8 cellular contexts compared by ENCODE assay signal in genomic region chr9:32524558-32525461, GRCh38. TPM values are rescaled to one million over a fixed set of nuclear protein-coding genes. Genes with fewer than 3 reads are reported as not detected.
DNase-seq lines count a peak whose midpoint lies in the region; ATAC-seq, FAIRE-seq and TF ChIP-seq lines count a peak whose summit lies in the region.

No MANE protein-coding gene starts in this region.

- H2AFZ ChIP-seq in fibroblast of lung (ENCODE audit: low read length), result peak overlapping the region; percentile 56
- no peak overlapping the region for H2AFZ ChIP-seq in trophoblast cell (ENCODE audit: insufficient read depth, low read length, poor library complexity)

- CTCF ChIA-PET in WTC11 (lab: Charles Lee), result interaction anchor here (1.6 to 3.9 kb wide), 8 partner anchors 16 to 261 kb away, joined by 3 to 94 read pairs (median 24); no protein-coding TSS in a partner anchor

- H4K8ac ChIP-seq in trophoblast cell (ENCODE audit: low read depth, low read length), result no peak overlapping the region

- H3K9ac ChIP-seq in fibroblast of lung (ENCODE audit: insufficient read depth, low read length) (peak overlapping the region; percentile 39), trophoblast cell (ENCODE audit: low read length) (no peak overlapping the region)

- no peaks in the 10 kb centered on the region for H3K4me1 ChIP-seq in fibroblast of lung (ENCODE audit: control insufficient read depth, extremely low read depth, insufficient read depth, low read length)
- H3K4me1 ChIP-seq in trophoblast cell (ENCODE audit: control insufficient read depth in 1 of 2, insufficient read depth in 2 of 2, low read length in 2 of 2), result peaks cover 4 to 7% of the 10 kb centered on the region in 2 experiments

- H3K79me2 ChIP-seq in fibroblast of lung (ENCODE audit: control insufficient read depth, insufficient read depth, low read length), result peaks cover 14% of the 10 kb centered on the region
- H3K79me2 ChIP-seq in trophoblast cell (ENCODE audit: control insufficient read depth, insufficient read depth, low read length, poor library complexity), result no peaks in the 10 kb centered on the region

- H3K23ac ChIP-seq in trophoblast cell (ENCODE audit: low read length), result no peak overlapping the region

- H3K27ac Mint-ChIP-seq in WTC11, result peak overlapping the region; percentile 97

- H3K36me3 Mint-ChIP-seq in WTC11, result peaks cover 39% of the 10 kb centered on the region

- H3K18ac ChIP-seq in trophoblast cell (ENCODE audit: low read length), result no peak overlapping the region

- no peak overlapping the region for H2BK12ac ChIP-seq in trophoblast cell (ENCODE audit: low read length)

- no peak overlapping the region for H3K14ac ChIP-seq in trophoblast cell (ENCODE audit: low read length)

- H3K27me3 Mint-ChIP-seq in WTC11 (ENCODE audit: low read depth), result no peaks in the 10 kb centered on the region

- no peak overlapping the region for H2BK120ac ChIP-seq in trophoblast cell (ENCODE audit: insufficient read depth, low read length, poor library complexity)

- peaks cover 14% of the 10 kb centered on the region for H3K4me1 Mint-ChIP-seq in WTC11

- H3K4me3 Mint-ChIP-seq in WTC11, result peak overlapping the region; percentile 82

- H4K91ac ChIP-seq in trophoblast cell (ENCODE audit: low read depth, low read length), result no peak overlapping the region

- no peaks in the 10 kb centered on the region for H3K27me3 ChIP-seq in fibroblast of lung (ENCODE audit: control insufficient read depth, insufficient read depth, low read length)
- no peaks in the 10 kb centered on the region for H3K27me3 ChIP-seq in trophoblast cell (ENCODE audit: insufficient read depth, low read length)
- H3K27me3 ChIP-seq in WERI-Rb-1 (ENCODE audit: insufficient read depth, low read depth, severe bottlenecking), result no peaks in the 10 kb centered on the region

- peaks cover 31% of the 10 kb centered on the region for H3K9me3 Mint-ChIP-seq in WTC11

- H3K27ac ChIP-seq in fibroblast of lung (ENCODE audit: insufficient read depth, low read length) (peak overlapping the region; percentile 55), trophoblast cell (ENCODE audit: low read depth, low read length) (no peak overlapping the region), WERI-Rb-1 (no peak overlapping the region)

- no peaks in the 10 kb centered on the region for H3K36me3 ChIP-seq in fibroblast of lung (ENCODE audit: control insufficient read depth, insufficient read depth, low read length)
- no peaks in the 10 kb centered on the region for H3K36me3 ChIP-seq in trophoblast cell (ENCODE audit: control insufficient read depth in 1 of 2, insufficient read depth in 2 of 2, low read length in 2 of 2)
- H3K36me3 ChIP-seq in WERI-Rb-1, result no peaks in the 10 kb centered on the region

- no peak overlapping the region for H3K4ac ChIP-seq in trophoblast cell (ENCODE audit: low read depth, low read length)

- DNase-seq in WTC11 (ENCODE audit: low spot score), result no peak
- DNase-seq in fibroblast of lung (ENCODE audit: low read depth in 2 of 2), result peak in 1 of 2 donors; percentile 23
- DNase-seq in trophoblast cell, result peak; percentile 82 to 86
- no peak for DNase-seq in frontal cortex (ENCODE audit: low spot score in 2 of 2)
- DNase-seq in WERI-Rb-1, result no peak

- no peak overlapping the region for H4K12ac ChIP-seq in trophoblast cell (ENCODE audit: low read depth, low read length)

- POLR2A ChIA-PET in WTC11 (lab: Charles Lee), result interaction anchor here (0.5 to 4.2 kb wide), 2 partner anchors 27 to 40 kb away, joined by 3 to 36 read pairs; partner anchors contain the start of genes SMIM27 and TOPORS

- no peaks in the 10 kb centered on the region for H3K79me1 ChIP-seq in trophoblast cell (ENCODE audit: low read length)

- H4K20me1 ChIP-seq in fibroblast of lung (ENCODE audit: control insufficient read depth, extremely low read depth, insufficient read depth, low read length), result no peaks in the 10 kb centered on the region

- H3K9me3 ChIP-seq in fibroblast of lung (ENCODE audit: control insufficient read depth, insufficient read depth, low read depth, low read length), result no peaks in the 10 kb centered on the region
- no peaks in the 10 kb centered on the region for H3K9me3 ChIP-seq in trophoblast cell (ENCODE audit: insufficient read depth, low read depth, low read length)
- H3K9me3 ChIP-seq in WERI-Rb-1 (ENCODE audit: severe bottlenecking), result no peaks in the 10 kb centered on the region

- peak overlapping the region; percentile 74 for H3K4me2 ChIP-seq in fibroblast of lung (ENCODE audit: extremely low read depth, insufficient read depth, low read length)
- peak overlapping the region; percentile 1 for H3K4me2 ChIP-seq in trophoblast cell (ENCODE audit: low read length)

- no peak for TF ChIP-seq CTCF in WTC11 (IDR thresholded peaks at IDR 0.05)
- no peak for TF ChIP-seq CTCF in fibroblast of lung (conservative IDR thresholded peaks at IDR 0.05 in 1 of 2, IDR thresholded peaks at IDR 0.05 in 1 of 2; ENCODE audit: low read depth in 1 of 2, low read length in 2 of 2)
- TF ChIP-seq CTCF in WERI-Rb-1 (IDR thresholded peaks at IDR 0.05; ENCODE audit: low read depth, low read length), result no peak

- no peak overlapping the region for H2BK5ac ChIP-seq in trophoblast cell (ENCODE audit: low read depth, low read length, poor library complexity)

- H3K4me3 ChIP-seq in GM08714 (ENCODE audit: low read length), result peak overlapping the region; percentile 82
- H3K4me3 ChIP-seq in fibroblast of lung (replicated peaks in 1 of 4; ENCODE audit: control extremely low read depth in 1 of 4, insufficient read depth in 1 of 4, low read depth in 3 of 4, low read length in 4 of 4), result peak overlapping the region; percentile 57 to 93 (median 87)
- no peak overlapping the region for H3K4me3 ChIP-seq in trophoblast cell (ENCODE audit: low read depth, low read length)
- H3K4me3 ChIP-seq in WERI-Rb-1 (ENCODE audit: low read depth, low read length), result no peak overlapping the region

- no CpG with 5 or more reads among the region's 27 CpGs for WGBS in trophoblast cell (ENCODE audit: extremely low coverage, insufficient coverage, insufficient read length)

- ATAC-seq in HG03280 (IDR thresholded peaks at IDR 0.05; ENCODE audit: unreplicated experiment), result peak; percentile 15
- ATAC-seq in WTC11, result peak; percentile 21
- no peak for ATAC-seq in GM18502 (IDR thresholded peaks at IDR 0.05; ENCODE audit: poor library complexity, unreplicated experiment)

- H2AK5ac ChIP-seq in trophoblast cell (ENCODE audit: low read length), result peak overlapping the region; percentile 11

- FAIRE-seq in frontal cortex (lab: Jason Lieb, UNC), result no peak

TF ChIP-seq in WTC11, 78 proteins besides CTCF, POLR2A, EP300 and RAD21:
- TF ChIP-seq MAX (CRISPR knock-in tag; IDR thresholded peaks at IDR 0.05) (0 out of 2 replicates have a peak, but pooled peaks have one; percentile 6), ZNF263 (CRISPR knock-in tag; IDR thresholded peaks at IDR 0.05; ENCODE audit: low read depth) (no peak)

RNA-seq across cellular contexts. Expression of gene RIGI, which starts 1.2 kb away (rescaled TPM):
- total RNA-seq in WTC11 (2021), result 6.0 to 7.5 TPM (median 6.2 TPM) in 3 replicates
- 10.3 and 13.2 TPM in 2 replicates for total RNA-seq in fibroblast of lung
- polyA plus RNA-seq in fibroblast of lung, result 6.7 and 8.8 TPM in 2 replicates
- 5.4 and 6.0 TPM in 2 replicates for polyA plus RNA-seq in fibroblast of lung (2012)
- polyA minus RNA-seq in fibroblast of lung (ENCODE audit: low replicate concordance), result 0.47 TPM in 1 of 2 replicates, not detected in the other
- polyA plus RNA-seq in trophoblast cell (2013), result 2.7 and 2.9 TPM in 2 replicates
- 6.9 TPM for total RNA-seq in frontal cortex

RNA-seq across cellular contexts. Expression of gene SMIM27, which starts 27.3 kb away (rescaled TPM):
- total RNA-seq in WTC11 (2021) (13.6 to 20.5 TPM (median 14.5 TPM) in 3 replicates), fibroblast of lung (2.3 and 8.3 TPM in 2 replicates), frontal cortex (3.3 TPM)
- polyA plus RNA-seq in fibroblast of lung, result 2.7 and 2.8 TPM in 2 replicates
- polyA plus RNA-seq in fibroblast of lung (2012), result 21.5 and 25.1 TPM in 2 replicates
- polyA minus RNA-seq in fibroblast of lung (ENCODE audit: low replicate concordance), result 6.0 and 15.2 TPM in 2 replicates
- polyA plus RNA-seq in trophoblast cell (2013), result 16.3 and 17.6 TPM in 2 replicates

RNA-seq across cellular contexts. Expression of gene TOPORS, which starts 27.6 kb away (rescaled TPM):
- total RNA-seq in WTC11 (2021) (23.3 to 26.1 TPM (median 23.7 TPM) in 3 replicates), fibroblast of lung (32.0 and 33.1 TPM in 2 replicates), frontal cortex (59.1 TPM)
- 17.9 and 20.2 TPM in 2 replicates for polyA plus RNA-seq in fibroblast of lung
- polyA plus RNA-seq in fibroblast of lung (2012), result 10.7 and 11.3 TPM in 2 replicates
- 4.4 and 7.3 TPM in 2 replicates for polyA minus RNA-seq in fibroblast of lung (ENCODE audit: low replicate concordance)
- polyA plus RNA-seq in trophoblast cell (2013), result 16.6 and 16.8 TPM in 2 replicates

RNA-seq across cellular contexts. Expression of gene NDUFB6, which starts 48.1 kb away (rescaled TPM):
- 56.0 to 67.2 TPM (median 62.4 TPM) in 3 replicates for total RNA-seq in WTC11 (2021)
- total RNA-seq in fibroblast of lung, result 21.8 and 35.5 TPM in 2 replicates
- polyA plus RNA-seq in fibroblast of lung, result 60.9 and 82.2 TPM in 2 replicates
- polyA plus RNA-seq in fibroblast of lung (2012), result 79.7 and 87.3 TPM in 2 replicates
- 4.4 and 5.6 TPM in 2 replicates for polyA minus RNA-seq in fibroblast of lung (ENCODE audit: low replicate concordance)
- 56.7 and 57.1 TPM in 2 replicates for polyA plus RNA-seq in trophoblast cell (2013)
- 44.8 TPM for total RNA-seq in frontal cortex

Comparison
In these comparisons a context has a peak if more than half of its experiments do, and no peak if none do; other contexts are left out.
1. H3K4me3 ChIP-seq: peak in GM08714 (single experiment) and fibroblast of lung (4 of 4); none in trophoblast cell (single experiment) and WERI-Rb-1 (single experiment).
2. DNase-seq: peak in trophoblast cell (2 of 2); none in WTC11 (single experiment), frontal cortex (0 of 2) and WERI-Rb-1 (single experiment).